ENCODE assay signal across 9 cellular contexts in the genomic region with DNA sequence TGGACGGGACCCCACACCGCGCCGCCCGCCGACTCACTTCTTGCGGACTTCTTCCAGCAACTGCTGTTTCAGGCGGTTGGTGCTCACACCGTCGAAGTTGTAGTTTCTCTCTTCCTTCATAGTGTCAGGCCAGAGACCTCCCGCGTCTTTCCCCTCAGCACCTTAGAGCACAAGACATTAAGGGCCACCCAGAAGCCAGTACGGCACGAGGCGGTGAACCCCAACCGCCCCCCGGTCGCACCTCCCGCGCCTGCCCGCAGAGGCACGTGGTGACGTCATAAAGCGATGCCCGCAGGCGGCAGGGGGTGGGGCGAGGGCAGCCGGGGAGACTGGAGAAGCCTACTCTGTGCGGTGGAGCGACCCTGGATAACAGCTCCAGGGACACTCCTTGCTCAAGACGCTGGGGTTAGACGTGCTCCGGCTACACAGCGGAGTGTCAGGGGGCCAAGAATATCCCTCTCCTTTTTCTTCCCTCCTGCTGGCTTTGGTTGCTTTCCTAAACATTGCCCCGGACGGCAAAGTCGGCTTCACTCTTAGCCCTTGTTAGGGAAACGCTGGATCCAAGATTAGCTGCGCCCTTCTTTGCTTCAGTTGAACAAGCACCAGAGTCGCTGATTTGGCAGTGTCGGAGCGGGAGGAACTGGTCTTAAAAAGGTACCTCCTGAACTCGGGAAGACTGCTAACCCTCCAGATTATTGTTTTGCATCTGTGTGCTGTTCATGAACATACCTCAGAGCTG. TPM values are rescaled to one million over a fixed set of nuclear protein-coding genes. Genes with fewer than 3 reads are reported as not detected.
A peak's percentile ranks its signal among the peaks of the same experiment; 100 is the strongest.
DNase-seq lines count a peak whose midpoint lies in the region; ATAC-seq lines count a peak whose summit lies in the region.
"Had no signal": no experiment of that assay in that cellular context is flagged by ENCODE, and none has a peak within 500 bp of the region (broad histone marks: within the 10 kb centered on the region; RNA-seq: fewer than 3 reads in every experiment).

Gene CCDC169, minus strand, starts transcription at position 215 of the 739 bp plus-strand sequence. Its CDS starts 95 bp downstream, at position 120.

- no peak within 1 kb of the TSS for H4K91ac ChIP-seq in mesenchymal stem cell (ENCODE audit: low read length)

- H3K9me3 ChIP-seq in endocrine pancreas (ENCODE audit: control insufficient read depth, low read length) = no peaks in the 10 kb centered on the region
- no peaks in the 10 kb centered on the region for H3K9me3 ChIP-seq in mesenchymal stem cell (ENCODE audit: control insufficient read depth, low read length)

- H3K14ac ChIP-seq in mesenchymal stem cell (ENCODE audit: low read length in 2 of 2) = no peak within 1 kb of the TSS

- H3K4me1 ChIP-seq in endocrine pancreas (ENCODE audit: control insufficient read depth, insufficient read depth, low read length) (no peaks in the 10 kb centered on the region), mesenchymal stem cell (ENCODE audit: control insufficient read depth, insufficient read depth, low read depth, low read length) (peaks cover 2% of the 10 kb centered on the region)

- H3K23ac ChIP-seq in mesenchymal stem cell (ENCODE audit: low read length in 2 of 2) = peak within 1 kb of the TSS in 1 of 2 experiments; percentile 51

- H3K4me3 ChIP-seq in endocrine pancreas (ENCODE audit: control insufficient read depth, insufficient read depth, low read length) (peak within 1 kb of the TSS; percentile 67), mesenchymal stem cell (ENCODE audit: insufficient read depth in 1 of 2, low read depth in 1 of 2, low read length in 2 of 2) (peak within 1 kb of the TSS; percentile 63 to 93)

- peak; percentile 77 for DNase-seq in Daoy (ENCODE audit: low read depth)
- peak; percentile 47 for DNase-seq in NCI-H748 treated with DMSO at 0.1 percent for 48 hours (lab: John Stamatoyannopoulos, UW)
- DNase-seq in activated CD8-positive, alpha-beta memory T cell treated with anti-CD3 and anti-CD28 coated beads, Interleukin-2, amount 50 U/mL, for 1 hour (ENCODE audit: extremely low read depth) = peak; percentile 3
- peak; percentile 79 for DNase-seq in mesenchymal stem cell
- peak; percentile 15 for DNase-seq in stimulated activated CD8-positive, alpha-beta memory T cell treated with anti-CD3 and anti-CD28 coated beads, Interleukin-12 subunit alpha, Interleukin-12 subunit beta, amount 100 ng/mL, for 24 hours (ENCODE audit: extremely low read depth)

- H3K27me3 ChIP-seq in endocrine pancreas (ENCODE audit: control insufficient read depth, insufficient read depth, low read length) = no peaks in the 10 kb centered on the region
- no peaks in the 10 kb centered on the region for H3K27me3 ChIP-seq in mesenchymal stem cell (ENCODE audit: control insufficient read depth in 1 of 2, insufficient read depth in 1 of 2, low read length in 2 of 2)

- H3K18ac ChIP-seq in mesenchymal stem cell (ENCODE audit: low read depth in 1 of 2, low read length in 2 of 2) = peak within 1 kb of the TSS; percentile 25 to 92

- peak within 1 kb of the TSS; percentile 84 for H3K9ac ChIP-seq in endocrine pancreas (ENCODE audit: control insufficient read depth, insufficient read depth, low read length)
- H3K9ac ChIP-seq in mesenchymal stem cell (ENCODE audit: low read length) = peak within 1 kb of the TSS; percentile 95

- peak within 1 kb of the TSS; percentile 35 for H2AK5ac ChIP-seq in mesenchymal stem cell (ENCODE audit: low read length, severe bottlenecking)

- 1% methylated on average over 41 of the region's 43 CpGs for WGBS in mesenchymal stem cell

- no peak within 1 kb of the TSS for H2BK5ac ChIP-seq in mesenchymal stem cell (ENCODE audit: low read depth, low read length, poor library complexity, severe bottlenecking)

- H2BK15ac ChIP-seq in mesenchymal stem cell (ENCODE audit: low read depth, poor library complexity, severe bottlenecking) = peak within 1 kb of the TSS; percentile 66

- H3K36me3 ChIP-seq in endocrine pancreas (ENCODE audit: control insufficient read depth, insufficient read depth, low read length) (no peaks in the 10 kb centered on the region), mesenchymal stem cell (ENCODE audit: control insufficient read depth in 1 of 2, insufficient read depth in 2 of 2, low read depth in 1 of 2, low read length in 2 of 2) (peaks cover 0 to 23% of the 10 kb centered on the region in 2 experiments)

- H3K4me2 ChIP-seq in mesenchymal stem cell (ENCODE audit: low read length, poor library complexity, severe bottlenecking) = peak within 1 kb of the TSS; percentile 72

- H2BK12ac ChIP-seq in mesenchymal stem cell (ENCODE audit: low read length in 2 of 2) = peak within 1 kb of the TSS in 1 of 2 experiments; percentile 49

- no peak within 1 kb of the TSS for H2BK120ac ChIP-seq in mesenchymal stem cell (ENCODE audit: low read depth, low read length)

- ATAC-seq in HG02642 (IDR thresholded peaks at IDR 0.05; ENCODE audit: poor library complexity, unreplicated experiment) = peak; percentile 55
- ATAC-seq in HG02970 (IDR thresholded peaks at IDR 0.05; ENCODE audit: low FRiP score, unreplicated experiment) = no peak

- peak within 1 kb of the TSS; percentile 50 for H4K8ac ChIP-seq in mesenchymal stem cell (ENCODE audit: low read length)

- peak within 1 kb of the TSS; percentile 85 for H2AFZ ChIP-seq in mesenchymal stem cell (ENCODE audit: low read depth, low read length)

- peak within 1 kb of the TSS; percentile 16 to 49 for H3K4ac ChIP-seq in mesenchymal stem cell (ENCODE audit: low read depth in 1 of 2, low read length in 2 of 2)

- H3K79me1 ChIP-seq in mesenchymal stem cell (replicated peaks; ENCODE audit: low read length, poor library complexity, severe bottlenecking) = no peaks in the 10 kb centered on the region

- peak within 1 kb of the TSS; percentile 6 for H3K27ac ChIP-seq in mesenchymal stem cell (ENCODE audit: low read length, poor library complexity, severe bottlenecking)

RNA-seq across cellular contexts. Expression of gene CCDC169, which starts in this region (rescaled TPM):
- total RNA-seq in Daoy (2014; rRNA removed; shearing (Covaris generic)) = 1.3 and 5.6 TPM in 2 replicates
- 1.9 TPM for polyA plus RNA-seq in mesenchymal stem cell (2013, experiment 1 of 2)
- polyA plus RNA-seq in mesenchymal stem cell (2013, experiment 2 of 2) = 1.4 TPM
- total RNA-seq: T-helper 2 cell treated with Interferon-gamma antibody and Interleukin-4, amounts not matched to agents 100 ng/mL and 5 ng/mL, for 36 hours had no signal

Comparison
In these comparisons a context has a peak if more than half of its experiments do, and no peak if none do; other contexts are left out.
1. DNase-seq: peak in every context shown above with its lines; median percentile 79 in mesenchymal stem cell; 77 in Daoy; 47 in NCI-H748 treated with DMSO at 0.1 percent for 48 hours; 15 in stimulated activated CD8-positive, alpha-beta memory T cell treated with anti-CD3 and anti-CD28 coated beads, Interleukin-12 subunit alpha, Interleukin-12 subunit beta, amount 100 ng/mL, for 24 hours; 3 in activated CD8-positive, alpha-beta memory T cell treated with anti-CD3 and anti-CD28 coated beads, Interleukin-2, amount 50 U/mL, for 1 hour.